Comparison of ENCODE assay signal across 15 cellular contexts in the genomic region with DNA sequence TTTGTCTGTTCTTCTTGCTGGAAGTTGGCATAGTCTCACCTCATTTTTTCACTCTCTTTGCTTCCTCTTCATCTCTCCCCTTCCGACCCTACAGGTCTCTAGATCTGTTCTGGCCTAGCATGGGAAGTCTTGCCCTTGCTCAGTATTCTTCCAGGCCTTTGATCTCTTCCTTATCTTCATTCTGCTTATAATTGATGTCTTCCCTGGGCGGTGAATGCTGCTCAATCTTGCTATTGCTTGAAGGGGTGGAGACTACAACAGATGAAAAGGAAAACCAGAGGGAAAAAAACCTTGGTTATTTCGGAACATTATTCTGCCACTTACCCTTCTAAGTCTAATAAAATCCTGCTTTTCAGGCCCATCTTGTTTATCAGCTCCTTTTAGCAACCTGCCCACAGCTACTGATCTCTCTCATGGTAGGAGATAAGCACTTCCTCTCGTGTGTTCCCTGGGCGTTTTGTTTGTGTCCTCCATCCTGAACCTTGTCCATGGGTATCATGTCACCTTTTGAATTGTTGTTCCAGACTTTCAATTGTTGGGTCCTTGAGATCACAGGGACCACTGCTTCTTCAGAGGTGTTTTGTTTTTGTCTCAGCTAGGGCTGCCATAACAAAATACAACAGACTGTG.
DNase-seq lines count a peak whose midpoint lies in the region; ATAC-seq, FAIRE-seq and TF ChIP-seq lines count a peak whose summit lies in the region.
"Had no signal": no experiment of that assay in that cellular context is flagged by ENCODE, and none has a peak within 500 bp of the region (broad histone marks: within the 10 kb centered on the region; RNA-seq: fewer than 3 reads in every experiment).

No MANE protein-coding gene starts in this region.

- BruUV-seq in Caco-2 (replicated peaks; lab: Mats Ljungman, UMichigan) (no TSS peak), Panc1 (replicated peaks; lab: Mats Ljungman, UMichigan) (no TSS peak)

- no peaks in the 10 kb centered on the region for H3K9me2 ChIP-seq in hepatocyte (replicated peaks; ENCODE audit: insufficient read depth)

- no peak overlapping the region for H3K4me2 ChIP-seq in hepatocyte

- H4K20me1 ChIP-seq in hepatocyte (ENCODE audit: insufficient read depth, poor library complexity, severe bottlenecking) = no peaks in the 10 kb centered on the region

- ATAC-seq in Panc1 = no peak

- H3K9me3 Mint-ChIP-seq in Caco-2 (ENCODE audit: unreplicated experiment) = no peaks in the 10 kb centered on the region

- peak; percentile 34 to 40 for DNase-seq in Caco-2
- DNase-seq in Panc1 (ENCODE audit: low read depth, low spot score) = no peak
- no peak for DNase-seq in hepatocyte (ENCODE audit: low spot score)
- peak; percentile 22 for DNase-seq in small intestine
- DNase-seq in GF-D8 (lab: John Stamatoyannopoulos, UW) = no peak
- DNase-seq in C1 segment of cervical spinal cord (lab: John Stamatoyannopoulos, UW) = no peak
- DNase-seq in kidney glomerular epithelial cell (lab: John Stamatoyannopoulos, UW) = no peak
- DNase-seq: COR-L47, DMS53, HCEC 1CT, NCI-H187, NCI-H446, NCI-H69, SJCRH30 had no signal

- no peak overlapping the region for H3K4me3 ChIP-seq in Caco-2 (ENCODE audit: low read depth, low read length)
- no peak overlapping the region for H3K4me3 ChIP-seq in Panc1 (ENCODE audit: low read depth in 2 of 2, low read length in 2 of 2)
- no peak overlapping the region for H3K4me3 ChIP-seq in hepatocyte
- H3K4me3 ChIP-seq in small intestine (ENCODE audit: low read depth in 1 of 2, low read length in 2 of 2) = no peak overlapping the region
- H3K4me3 ChIP-seq: SJCRH30 had no signal

- FAIRE-seq in small intestine (lab: Jason Lieb, UNC) = no peak

- H3K27me3 ChIP-seq in Caco-2 (replicated peaks; ENCODE audit: control insufficient read depth, insufficient read depth, low read length) (no peaks in the 10 kb centered on the region), Panc1 (ENCODE audit: control insufficient read depth, insufficient read depth, low read length) (no peaks in the 10 kb centered on the region), hepatocyte (no peaks in the 10 kb centered on the region), small intestine (ENCODE audit: control insufficient read depth in 2 of 2, insufficient read depth in 2 of 2, low read length in 2 of 2) (no peaks in the 10 kb centered on the region)
- H3K27me3 ChIP-seq: SJCRH30 had no signal

- H3K4me1 Mint-ChIP-seq in Caco-2 (ENCODE audit: low read depth, unreplicated experiment) = peaks cover 28% of the 10 kb centered on the region

- H3K27me3 Mint-ChIP-seq in Caco-2 (ENCODE audit: insufficient read depth, unreplicated experiment) = no peaks in the 10 kb centered on the region

- intact Hi-C loops in Caco-2 (cut with micrococcal nuclease; ENCODE audit: unreplicated experiment) (no loop called here), Panc1 (cut with micrococcal nuclease; ENCODE audit: unreplicated experiment) (loop anchor here (10.0 kb wide), 1 partner anchor 451 kb away; a partner anchor contains a TSS)

- peaks cover 32% of the 10 kb centered on the region for H3K4me1 ChIP-seq in Caco-2
- no peaks in the 10 kb centered on the region; the same call in 1 of the 2 replicates for H3K4me1 ChIP-seq in Panc1 (ENCODE audit: control insufficient read depth, insufficient read depth, low read length)
- peaks cover 8% of the 10 kb centered on the region for H3K4me1 ChIP-seq in hepatocyte (ENCODE audit: insufficient read depth)
- H3K4me1 ChIP-seq in small intestine (ENCODE audit: control insufficient read depth in 2 of 2, insufficient read depth in 1 of 2, low read depth in 1 of 2, low read length in 1 of 2) = no peaks in the 10 kb centered on the region
- H3K4me1 ChIP-seq: SJCRH30 had no signal

- no peak overlapping the region for H2AFZ ChIP-seq in hepatocyte

- CTCF ChIA-PET in Caco-2 (lab: Charles Lee) = no interaction called here
- CTCF ChIA-PET in Panc1 (lab: Charles Lee) = no interaction called here

- H3K36me3 ChIP-seq in Caco-2 (ENCODE audit: control insufficient read depth, insufficient read depth, low read length) (no peaks in the 10 kb centered on the region), Panc1 (ENCODE audit: control insufficient read depth, insufficient read depth, low read length) (no peaks in the 10 kb centered on the region), hepatocyte (replicated peaks; ENCODE audit: insufficient read depth, low read depth) (no peaks in the 10 kb centered on the region), small intestine (ENCODE audit: control insufficient read depth in 2 of 2, insufficient read depth in 2 of 2, low read length in 2 of 2) (no peaks in the 10 kb centered on the region)
- H3K36me3 ChIP-seq: SJCRH30 had no signal

- no peaks in the 10 kb centered on the region for H3K36me3 Mint-ChIP-seq in Caco-2 (ENCODE audit: insufficient read depth, unreplicated experiment)

- no peaks in the 10 kb centered on the region for H3K79me2 ChIP-seq in hepatocyte

- POLR2A ChIA-PET in Caco-2 (lab: Charles Lee) (no interaction called here), Panc1 (lab: Charles Lee) (no interaction called here)

- no peaks in the 10 kb centered on the region for H3K9me3 ChIP-seq in Caco-2
- H3K9me3 ChIP-seq in Panc1 (ENCODE audit: control insufficient read depth, insufficient read depth, low read depth, low read length) = no peaks in the 10 kb centered on the region
- H3K9me3 ChIP-seq in hepatocyte (ENCODE audit: low read depth) = no peaks in the 10 kb centered on the region
- no peaks in the 10 kb centered on the region for H3K9me3 ChIP-seq in small intestine (ENCODE audit: control insufficient read depth, low read depth)
- H3K9me3 ChIP-seq: SJCRH30 had no signal

- WGBS in hepatocyte (ENCODE audit: low lambda C conversion rate, missing lambda C conversion rate) = 50% methylated on average over 5 of the region's 5 CpGs
- 14 to 57% (median 38%) methylated on average over 5 of the region's 5 CpGs for WGBS in small intestine, 3 donors

- TF ChIP-seq CTCF in Caco-2 (IDR thresholded peaks at IDR 0.05; ENCODE audit: insufficient read depth in 1 of 2, low read depth in 1 of 2, low read length in 1 of 2, severe bottlenecking in 1 of 2, unreplicated experiment in 1 of 2) (no peak), Panc1 (IDR thresholded peaks at IDR 0.05) (no peak), hepatocyte (IDR thresholded peaks at IDR 0.05; ENCODE audit: poor library complexity) (no peak)

- peak overlapping the region; percentile 38 for H3K27ac Mint-ChIP-seq in Caco-2 (ENCODE audit: unreplicated experiment)

- 0 out of 2 replicates have a peak overlapping the region, but pooled peaks have one; percentile 7 for H3K27ac ChIP-seq in Panc1 (ENCODE audit: low read length)
- peak overlapping the region; percentile 52 for H3K27ac ChIP-seq in hepatocyte
- H3K27ac ChIP-seq in small intestine (ENCODE audit: low read depth in 1 of 2, low read length in 1 of 2) = no peak overlapping the region
- H3K27ac ChIP-seq: RWPE1, SJCRH30 had no signal

- in situ Hi-C loops in Panc1 (cut with HindIII; ENCODE audit: low pct_unique_long_range_greater_than_20kb, low sequenced_read_pairs) = no loop called here

- H3K4me3 Mint-ChIP-seq in Caco-2 (ENCODE audit: unreplicated experiment) = peak overlapping the region; percentile 1

Comparison
In these comparisons a context has a peak if more than half of its experiments do, and no peak if none do; other contexts are left out.
1. DNase-seq: peak in Caco-2 (2 of 2) and small intestine (single experiment); none in Panc1 (single experiment), hepatocyte (single experiment), GF-D8 (single experiment), C1 segment of cervical spinal cord (0 of 14) and kidney glomerular epithelial cell (single experiment).
2. H3K27ac ChIP-seq: peak in Panc1 (single experiment) and hepatocyte (single experiment); none in small intestine (0 of 2).